1 cellular context compared by ENCODE assay signal in the genomic region with DNA sequence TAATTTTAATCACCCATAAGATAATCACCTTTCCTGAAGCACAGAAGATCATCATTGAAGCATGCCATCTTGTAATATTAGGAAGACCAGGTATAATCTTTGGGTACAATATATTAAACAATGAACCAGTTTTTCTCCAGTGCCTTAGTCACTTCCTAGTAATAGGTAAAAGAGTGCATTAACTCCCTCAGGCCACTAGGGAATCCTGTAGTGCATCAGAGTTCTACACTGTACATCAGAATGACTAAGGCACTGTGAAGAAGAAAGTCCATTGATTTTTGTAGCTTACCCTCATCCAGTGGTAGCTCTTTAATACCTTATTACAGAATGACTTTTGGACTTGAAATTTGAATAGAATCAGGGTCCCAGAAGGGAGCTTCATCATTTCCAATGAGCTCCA.
TF ChIP-seq lines count a peak whose summit lies in the region.

No MANE protein-coding gene starts in this region.

TF ChIP-seq in HepG2, 621 proteins besides CTCF, POLR2A, EP300 and RAD21 (continued from another document):
- TF ChIP-seq, protein P1, sequence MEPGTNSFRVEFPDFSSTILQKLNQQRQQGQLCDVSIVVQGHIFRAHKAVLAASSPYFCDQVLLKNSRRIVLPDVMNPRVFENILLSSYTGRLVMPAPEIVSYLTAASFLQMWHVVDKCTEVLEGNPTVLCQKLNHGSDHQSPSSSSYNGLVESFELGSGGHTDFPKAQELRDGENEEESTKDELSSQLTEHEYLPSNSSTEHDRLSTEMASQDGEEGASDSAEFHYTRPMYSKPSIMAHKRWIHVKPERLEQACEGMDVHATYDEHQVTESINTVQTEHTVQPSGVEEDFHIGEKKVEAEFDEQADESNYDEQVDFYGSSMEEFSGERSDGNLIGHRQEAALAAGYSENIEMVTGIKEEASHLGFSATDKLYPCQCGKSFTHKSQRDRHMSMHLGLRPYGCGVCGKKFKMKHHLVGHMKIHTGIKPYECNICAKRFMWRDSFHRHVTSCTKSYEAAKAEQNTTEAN (CRISPR knock-in tag; conservative IDR thresholded peaks at IDR 0.05), result no peak
- TF ChIP-seq NFYC (CRISPR knock-in tag; IDR thresholded peaks at IDR 0.05), result no peak
